ENCODE assay signal across 8 cellular contexts in the genomic region with DNA sequence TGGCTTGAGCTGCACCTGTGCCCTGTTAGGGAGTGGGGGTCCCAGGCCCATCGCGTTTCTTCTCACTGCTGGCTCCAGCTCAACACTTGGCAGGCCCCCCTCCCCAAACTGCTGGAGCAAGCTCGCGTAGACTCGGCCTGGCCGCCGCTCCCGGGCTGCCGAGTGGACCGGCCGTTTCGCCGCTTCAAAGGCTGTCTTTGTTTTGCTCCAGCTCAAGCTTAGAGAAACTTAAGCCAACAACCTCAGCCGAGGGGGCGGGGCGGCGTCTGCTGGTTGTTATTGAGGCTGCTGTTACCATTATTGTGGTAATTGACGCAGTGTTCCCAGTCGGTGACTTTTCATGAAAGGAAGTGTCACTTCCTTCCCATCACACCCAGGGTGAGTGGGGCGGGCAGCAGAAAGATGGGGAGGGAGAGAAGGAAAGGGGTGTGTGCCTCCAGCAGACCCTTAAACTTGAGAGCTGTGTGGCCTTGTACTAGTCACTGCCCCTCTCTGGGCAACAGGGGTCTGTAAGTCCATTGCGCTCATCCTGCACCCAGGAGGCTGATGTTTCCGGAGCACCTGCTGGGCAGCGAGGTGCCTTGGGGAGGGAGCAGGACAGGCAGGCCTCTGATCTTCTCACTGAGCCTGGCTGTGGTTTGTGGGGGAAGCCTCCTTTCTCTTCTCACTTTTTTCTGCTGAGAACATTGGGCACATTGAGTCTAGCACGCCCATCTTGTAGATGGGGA. TPM values are rescaled to one million over a fixed set of nuclear protein-coding genes. Genes with fewer than 3 reads are reported as not detected.
A peak's percentile ranks its signal among the peaks of the same experiment; 100 is the strongest.
DNase-seq lines count a peak whose midpoint lies in the region; ATAC-seq and TF ChIP-seq lines count a peak whose summit lies in the region.

No MANE protein-coding gene starts in this region.

- intact Hi-C loops in heart left ventricle (cut with DNase I) (loop anchor here in 4 of 10 donors (5.0 to 10.0 kb wide), 4 partner anchors 99 to 334 kb away; a partner anchor contains a TSS), psoas muscle (cut with DNase I) (loop anchor here in 1 of 2 donors (5.0 kb wide), 1 partner anchor 99 kb away; a partner anchor contains a TSS)

- ATAC-seq in heart left ventricle (peak; percentile 6 to 71 (median 20)), psoas muscle (no peak), HG03159 (IDR thresholded peaks at IDR 0.05; ENCODE audit: unreplicated experiment) (no peak)

- H3K27ac ChIP-seq in heart left ventricle (peak overlapping the region in 11 of 12 donors; percentile 12 to 100 (median 98)), psoas muscle (peak overlapping the region; percentile 98)

- no peaks in the 10 kb centered on the region for H3K9me3 ChIP-seq in heart left ventricle
- H3K9me3 ChIP-seq in psoas muscle: no peaks in the 10 kb centered on the region

- H3K4me3 ChIP-seq in AG09309 (ENCODE audit: control insufficient read depth, low read depth, low read length): peak overlapping the region; percentile 80
- H3K4me3 ChIP-seq in heart left ventricle: peak overlapping the region; percentile 84 to 99 (median 97)
- H3K4me3 ChIP-seq in psoas muscle: peak overlapping the region; percentile 91

- in situ Hi-C loops in ACHN (cut with HindIII; ENCODE audit: low pct_ligation_motif_present, low pct_unique_long_range_greater_than_20kb, low sequenced_read_pairs): no loop called here

- no peak for TF ChIP-seq POLR2A in heart left ventricle (IDR thresholded peaks at IDR 0.05)

- peaks cover 0 to 42% (median 8%) of the 10 kb centered on the region in 9 donors for H3K36me3 ChIP-seq in heart left ventricle
- peaks cover 0 to 24% of the 10 kb centered on the region in 2 donors for H3K36me3 ChIP-seq in psoas muscle (ENCODE audit: insufficient read depth in 1 of 2, low read depth in 1 of 2)

- H3K4me1 ChIP-seq in heart left ventricle (peaks cover 7 to 80% (median 66%) of the 10 kb centered on the region in 12 donors), psoas muscle (peaks cover 80% of the 10 kb centered on the region)

- WGBS in heart left ventricle, 4 donors: 35 to 47% (median 40%) methylated on average over 22 to 24 of the region's 24 CpGs
- WGBS in psoas muscle, 3 donors: 39 to 56% (median 52%) methylated on average over 23 to 24 of the region's 24 CpGs

- DNase-seq in AG09309 (ENCODE audit: low read depth): no peak
- DNase-seq in NCI-H2227 treated with DMSO at 0.1 percent for 48 hours (lab: John Stamatoyannopoulos, UW): peak; percentile 9
- DNase-seq in activated gamma-delta T cell treated with anti-CD3 and anti-CD28 coated beads, Interleukin-2, amount 50 U/mL, for 16 hours (ENCODE audit: low read depth): peak; percentile 83
- peak; percentile 81 to 90 (median 84) for DNase-seq in heart left ventricle
- peak; percentile 76 to 82 for DNase-seq in psoas muscle
- DNase-seq in type B pancreatic cell (ENCODE audit: extremely low spot score, unreplicated experiment): peak; percentile 72
- no peak for DNase-seq in ACHN

- H3K27me3 Mint-ChIP-seq in type B pancreatic cell: peaks cover 30% of the 10 kb centered on the region

- H3K36me3 Mint-ChIP-seq in type B pancreatic cell: peaks cover 3% of the 10 kb centered on the region

- H3K4me1 Mint-ChIP-seq in type B pancreatic cell (ENCODE audit: unreplicated experiment): peaks cover 28% of the 10 kb centered on the region

- peak overlapping the region; percentile 82 for H3K4me3 Mint-ChIP-seq in type B pancreatic cell

- no peak overlapping the region for H3K27ac Mint-ChIP-seq in type B pancreatic cell

- H3K9me3 Mint-ChIP-seq in type B pancreatic cell: no peaks in the 10 kb centered on the region

- H3K27me3 ChIP-seq in heart left ventricle (no peaks in the 10 kb centered on the region), psoas muscle (ENCODE audit: insufficient read depth in 3 of 3, low read length in 2 of 3) (no peaks in the 10 kb centered on the region)

- no peak for TF ChIP-seq CTCF in AG09309 (IDR thresholded peaks at IDR 0.05; ENCODE audit: control insufficient read depth, insufficient read depth, low read depth, low read length, missing control alignments)
- no peak for TF ChIP-seq CTCF in heart left ventricle (IDR thresholded peaks at IDR 0.05)
- TF ChIP-seq CTCF in psoas muscle (IDR thresholded peaks at IDR 0.05): no peak
- TF ChIP-seq CTCF in type B pancreatic cell (conservative IDR thresholded peaks at IDR 0.05): no peak

RNA-seq across cellular contexts. Expression of a gene that starts 2.1 kb away (rescaled TPM):
- total RNA-seq in heart left ventricle (10 to 100 TPM; 13.3 to 50.2 (median 28.2) TPM), psoas muscle (10 to 100 TPM; 25.7 to 73.6 (median 37.8) TPM), type B pancreatic cell (ENCODE audit: low replicate concordance) (5.1 and 11.9 TPM in 2 replicates)
- polyA plus RNA-seq in heart left ventricle (10 to 100 TPM; 35.6 to 41.2 TPM), psoas muscle (10 to 100 TPM; 12.9 to 29.9 (median 18.2) TPM)

RNA-seq across cellular contexts. Expression of a gene that starts 33.5 kb away (rescaled TPM):
- total RNA-seq in heart left ventricle: under 1 TPM in 2 of 9 donors, not detected in 7; 0.27 to 0.75 TPM
- polyA plus RNA-seq in heart left ventricle: under 1 TPM in 1 of 2 donors, not detected in 1; 0.07 TPM
- under 1 TPM in 1 of 4 donors, not detected in 3; 0.59 TPM for total RNA-seq in psoas muscle
- under 1 TPM in 2 of 3 donors, not detected in 1; 0.09 TPM for polyA plus RNA-seq in psoas muscle
- total RNA-seq in type B pancreatic cell (ENCODE audit: low replicate concordance): 1.1 and 2.5 TPM in 2 replicates

Comparison
In these comparisons a context has a peak if more than half of its experiments do, and no peak if none do; other contexts are left out.
1. DNase-seq: peak in NCI-H2227 treated with DMSO at 0.1 percent for 48 hours (single experiment), activated gamma-delta T cell treated with anti-CD3 and anti-CD28 coated beads, Interleukin-2, amount 50 U/mL, for 16 hours (single experiment), heart left ventricle (5 of 5), psoas muscle (2 of 2) and type B pancreatic cell (single experiment); none in AG09309 (single experiment) and ACHN (single experiment).
2. ATAC-seq: peak in heart left ventricle (4 of 4); none in psoas muscle (0 of 4) and HG03159 (single experiment).
3. Peak in every context shown above with its lines, with median percentiles within 50 percentile points of each other: H3K4me3 ChIP-seq.